9 cellular contexts compared by ENCODE assay signal in genomic region chr11:47412152-47412746, GRCh38. TPM values are rescaled to one million over a fixed set of nuclear protein-coding genes. Genes with fewer than 3 reads are reported as not detected.
DNase-seq lines count a peak whose midpoint lies in the region; ATAC-seq and TF ChIP-seq lines count a peak whose summit lies in the region.
"Had no signal": no experiment of that assay in that cellular context is flagged by ENCODE, and none has a peak within 500 bp of the region (broad histone marks: within the 10 kb centered on the region; RNA-seq: fewer than 3 reads in every experiment).

No MANE protein-coding gene starts in this region.

- H3K36me3 ChIP-seq in cardiac muscle cell (peaks cover 5% of the 10 kb centered on the region), Peyer's patch (peaks cover 0 to 30% (median 0%) of the 10 kb centered on the region in 3 donors), adipocyte (ENCODE audit: control insufficient read depth, insufficient read depth, low read length, severe bottlenecking) (peaks cover 33% of the 10 kb centered on the region)

- H3K4me3 ChIP-seq in cardiac muscle cell, result no peak overlapping the region
- H3K4me3 ChIP-seq in Peyer's patch, result no peak overlapping the region
- H3K4me3 ChIP-seq in adipocyte (ENCODE audit: low read length), result no peak overlapping the region

- ATAC-seq in Right ventricle myocardium inferior (no peak), HG03460 (IDR thresholded peaks at IDR 0.05; ENCODE audit: unreplicated experiment) (no peak)

- TF ChIP-seq POLR2A in Peyer's patch (IDR thresholded peaks at IDR 0.05), result no peak

- H3K27ac ChIP-seq in cardiac muscle cell (no peak overlapping the region), Peyer's patch (no peak overlapping the region), substantia nigra (ENCODE audit: low read depth, low read length, poor library complexity, severe bottlenecking) (no peak overlapping the region)

- H3K27me3 ChIP-seq in cardiac muscle cell (no peaks in the 10 kb centered on the region), Peyer's patch (no peaks in the 10 kb centered on the region), adipocyte (replicated peaks; ENCODE audit: control insufficient read depth, insufficient read depth, low read length) (no peaks in the 10 kb centered on the region)

- H3K9me3 ChIP-seq in cardiac muscle cell (ENCODE audit: low read depth), result no peaks in the 10 kb centered on the region
- H3K9me3 ChIP-seq in Peyer's patch, result no peaks in the 10 kb centered on the region
- no peaks in the 10 kb centered on the region for H3K9me3 ChIP-seq in adipocyte (ENCODE audit: control insufficient read depth, low read length)

- H3K4me1 ChIP-seq in cardiac muscle cell (ENCODE audit: low read depth), result no peaks in the 10 kb centered on the region
- H3K4me1 ChIP-seq in Peyer's patch, result peaks cover 0 to 37% (median 5%) of the 10 kb centered on the region in 4 donors
- peaks cover 63% of the 10 kb centered on the region for H3K4me1 ChIP-seq in adipocyte (ENCODE audit: control insufficient read depth, insufficient read depth, low read length)

- DNase-seq in cardiac muscle cell (ENCODE audit: low read depth in 1 of 2, low spot score in 1 of 2) (peak; percentile 48 to 68), Right ventricle myocardium inferior (ENCODE audit: missing footprints) (no peak), Peyer's patch (peak; percentile 41 to 73 (median 67)), adipocyte (ENCODE audit: low read depth) (peak; percentile 69), kidney tubule cell (ENCODE audit: low spot score) (peak; percentile 58), substantia nigra (lab: John Stamatoyannopoulos, UW) (peak in 32 of 49 donors; percentile 27 to 83 (median 50)), mucosa of gallbladder (ENCODE audit: low spot score) (no peak)

- peak; percentile 80 for TF ChIP-seq CTCF in cardiac muscle cell (IDR thresholded peaks at IDR 0.05; ENCODE audit: low read depth, low read length)
- peak; percentile 48 to 83 (median 67) for TF ChIP-seq CTCF in Peyer's patch (IDR thresholded peaks at IDR 0.05)

- intact Hi-C loops in Right ventricle myocardium inferior (cut with DNase I), result no loop called here

- no peak overlapping the region for H3K9ac ChIP-seq in adipocyte (ENCODE audit: low read length)

RNA-seq across cellular contexts. Expression of gene SLC39A13, which starts 3.9 kb away (rescaled TPM):
- total RNA-seq in cardiac muscle cell, result 71.7 and 79.4 TPM in 2 replicates
- polyA plus RNA-seq in cardiac muscle cell, result 80.8 and 86.6 TPM in 2 replicates
- total RNA-seq in Right ventricle myocardium inferior, result 35.0 TPM
- 10 to 100 TPM; 19.8 to 56.6 (median 39.6) TPM for total RNA-seq in Peyer's patch
- 58.6 TPM for total RNA-seq in mucosa of gallbladder

RNA-seq across cellular contexts. Expression of gene PSMC3, which starts 14.0 kb away (rescaled TPM):
- 107 and 161 TPM in 2 replicates for total RNA-seq in cardiac muscle cell
- polyA plus RNA-seq in cardiac muscle cell, result 161 and 236 TPM in 2 replicates
- total RNA-seq in Right ventricle myocardium inferior, result 160 TPM
- total RNA-seq in Peyer's patch, result 100 to 1,000 TPM in 1 of 4 donors, 10 to 100 TPM in 3; 47.6 to 121 (median 70.9) TPM
- 80.5 TPM for total RNA-seq in mucosa of gallbladder

RNA-seq across cellular contexts. Expression of gene SPI1, which starts 33.9 kb away (rescaled TPM):
- total RNA-seq in cardiac muscle cell, result not detected in 2 replicates
- 0.56 and 1.3 TPM in 2 replicates for polyA plus RNA-seq in cardiac muscle cell
- total RNA-seq in Right ventricle myocardium inferior, result 14.6 TPM
- total RNA-seq in Peyer's patch, result 10 to 100 TPM in 1 of 4 donors, 1 to 10 TPM in 3; 2.6 to 27.2 (median 7.8) TPM
- 35.3 TPM for total RNA-seq in mucosa of gallbladder
- total RNA-seq: dermis microvascular lymphatic vessel endothelial cell had no signal

RNA-seq across cellular contexts. Expression of gene RAPSN, which starts 36.7 kb away (rescaled TPM):
- total RNA-seq in cardiac muscle cell (not detected in 2 replicates), Right ventricle myocardium inferior (7.0 TPM), Peyer's patch (under 1 TPM in 2 of 4 donors, not detected in 2; 0.54 to 0.76 TPM), mucosa of gallbladder (0.35 TPM)
- polyA plus RNA-seq in cardiac muscle cell, result not detected in 2 replicates

RNA-seq across cellular contexts. Expression of gene MYBPC3, which starts 59.7 kb away (rescaled TPM):
- 489 and 605 TPM in 2 replicates for total RNA-seq in cardiac muscle cell
- 476 and 751 TPM in 2 replicates for polyA plus RNA-seq in cardiac muscle cell
- 2,397 TPM for total RNA-seq in Right ventricle myocardium inferior
- total RNA-seq in Peyer's patch, result not detected
- not detected for total RNA-seq in mucosa of gallbladder
- total RNA-seq: dermis microvascular lymphatic vessel endothelial cell had no signal

Comparison
In these comparisons a context has a peak if more than half of its experiments do, and no peak if none do; other contexts are left out.
1. DNase-seq: peak in cardiac muscle cell (2 of 2), Peyer's patch (3 of 3), adipocyte (single experiment), kidney tubule cell (single experiment) and substantia nigra (32 of 49); none in Right ventricle myocardium inferior (single experiment) and mucosa of gallbladder (single experiment).